In genomic region chr7:139693651-139694388, GRCh38 we compare ENCODE assay signal across 31 cellular contexts.
DNase-seq lines count a peak whose midpoint lies in the region; ATAC-seq and TF ChIP-seq lines count a peak whose summit lies in the region.
"Had no signal": no experiment of that assay in that cellular context is flagged by ENCODE, and none has a peak within 500 bp of the region (broad histone marks: within the 10 kb centered on the region; RNA-seq: fewer than 3 reads in every experiment).

No MANE protein-coding gene starts in this region.

- ATAC-seq in HG02973 (IDR thresholded peaks at IDR 0.05; ENCODE audit: unreplicated experiment): no peak
- ATAC-seq: activated CD8-positive, alpha-beta memory T cell treated with anti-CD3 and anti-CD28 coated beads, Interleukin-2, amount 10 ng/mL, durations not matched to agents 7 days and 5 days; activated T-cell treated with anti-CD3 and anti-CD28 coated beads, Interleukin-2, amount 50 U/mL, for 72 hours; Panc1; WTC11 had no signal

- H3K4me2 ChIP-seq in BLaER1 treated with 17β-estradiol and CSF1 and Interleukin-3, amounts not matched to agents 10 nM and 100 nM: peak overlapping the region in 9 of 11 experiments; percentile 65 to 78 (median 68); a peak in 12 of 22 replicates
- no peak overlapping the region for H3K4me2 ChIP-seq in SK-N-SH
- H3K4me2 ChIP-seq: smooth muscle cell had no signal

- H3K79me2 ChIP-seq in SK-N-SH (ENCODE audit: insufficient read depth): peaks cover 78% of the 10 kb centered on the region

- peaks cover 35 to 85% (median 68%) of the 10 kb centered on the region in 11 experiments for H3K36me3 ChIP-seq in BLaER1 treated with 17β-estradiol and CSF1 and Interleukin-3, amounts not matched to agents 10 nM and 100 nM
- H3K36me3 ChIP-seq in SK-N-SH (replicated peaks in 1 of 2; ENCODE audit: control insufficient read depth in 1 of 2, insufficient read depth in 2 of 2, low read length in 1 of 2): peaks cover 22 to 44% of the 10 kb centered on the region in 2 experiments
- H3K36me3 ChIP-seq: ascending aorta, BE2C, ovary had no signal

- 82% methylated on average over 8 of the region's 8 CpGs for WGBS in SK-N-SH (ENCODE audit: low lambda C conversion rate)

- TF ChIP-seq RAD21 in SK-N-SH (IDR thresholded peaks at IDR 0.05; ENCODE audit: low read length): no peak

- H3K4me1 ChIP-seq in BLaER1 treated with 17β-estradiol and CSF1 and Interleukin-3, amounts not matched to agents 10 nM and 100 nM: peaks cover 39 to 55% (median 45%) of the 10 kb centered on the region in 10 experiments
- H3K4me1 ChIP-seq in SK-N-SH (ENCODE audit: control insufficient read depth in 1 of 2, insufficient read depth in 2 of 2, low read depth in 1 of 2, low read length in 1 of 2): peaks cover 0 to 40% of the 10 kb centered on the region in 2 experiments; a peak in 2 of 4 replicates
- H3K4me1 ChIP-seq: ascending aorta had no signal

- no peak overlapping the region for H3K4me3 Mint-ChIP-seq in nephron
- H3K4me3 Mint-ChIP-seq: activated CD8-positive, alpha-beta memory T cell treated with anti-CD3 and anti-CD28 coated beads, Interleukin-2, amount 10 ng/mL, durations not matched to agents 7 days and 5 days; activated T-cell treated with anti-CD3 and anti-CD28 coated beads, Interleukin-2, amount 50 U/mL, for 72 hours; WTC11 had no signal

- H3K27ac Mint-ChIP-seq in nephron: peak overlapping the region; percentile 34 to 71 (median 61)
- H3K27ac Mint-ChIP-seq: activated CD8-positive, alpha-beta memory T cell treated with anti-CD3 and anti-CD28 coated beads, Interleukin-2, amount 10 ng/mL, durations not matched to agents 7 days and 5 days; activated T-cell treated with anti-CD3 and anti-CD28 coated beads, Interleukin-2, amount 50 U/mL, for 72 hours; WTC11 had no signal

- H3K4me3 ChIP-seq in BLaER1 treated with 17β-estradiol and CSF1 and Interleukin-3, amounts not matched to agents 10 nM and 100 nM: no peak overlapping the region
- no peak overlapping the region for H3K4me3 ChIP-seq in SK-N-SH (ENCODE audit: low read depth in 2 of 2, low read length in 1 of 2)
- H3K4me3 ChIP-seq: ascending aorta, ovary, right atrium auricular region, smooth muscle cell, stomach, tibial artery had no signal

- peaks cover 0 to 9% (median 0%) of the 10 kb centered on the region in 11 experiments; a peak in 10 of 22 replicates for H3K9me3 ChIP-seq in BLaER1 treated with 17β-estradiol and CSF1 and Interleukin-3, amounts not matched to agents 10 nM and 100 nM (replicated peaks in 1 of 11)
- H3K9me3 ChIP-seq in SK-N-SH: no peaks in the 10 kb centered on the region
- H3K9me3 ChIP-seq: ascending aorta, BE2C, ovary, right atrium auricular region, stomach, tibial artery had no signal

- H2AFZ ChIP-seq in SK-N-SH (ENCODE audit: low read depth): no peak overlapping the region

- H3K36me3 Mint-ChIP-seq in nephron (ENCODE audit: low read depth): peaks cover 53% of the 10 kb centered on the region
- H3K36me3 Mint-ChIP-seq: WTC11 had no signal

- H3K9me3 Mint-ChIP-seq in nephron: no peaks in the 10 kb centered on the region
- H3K9me3 Mint-ChIP-seq: activated T-cell treated with anti-CD3 and anti-CD28 coated beads, Interleukin-2, amount 50 U/mL, for 72 hours; WTC11 had no signal

- no peak for TF ChIP-seq EP300 in SK-N-SH (IDR thresholded peaks at IDR 0.05; ENCODE audit: borderline replicate concordance in 1 of 2, low read depth in 1 of 2, low read length in 1 of 2)

- H3K9me2 ChIP-seq in SK-N-SH: no peaks in the 10 kb centered on the region

- H3K27ac ChIP-seq in BLaER1 treated with 17β-estradiol and CSF1 and Interleukin-3, amounts not matched to agents 10 nM and 100 nM: no peak overlapping the region
- no peak overlapping the region for H3K27ac ChIP-seq in SK-N-SH (ENCODE audit: low read depth in 2 of 2, low read length in 1 of 2)
- H3K27ac ChIP-seq: ascending aorta, HL-60, ovary, right atrium auricular region, tibial artery had no signal

- peaks cover 0 to 95% (median 52%) of the 10 kb centered on the region in 11 experiments; a peak in 19 of 22 replicates for H4K20me1 ChIP-seq in BLaER1 treated with 17β-estradiol and CSF1 and Interleukin-3, amounts not matched to agents 10 nM and 100 nM
- H4K20me1 ChIP-seq in SK-N-SH (ENCODE audit: insufficient read depth): peaks cover 70% of the 10 kb centered on the region

- no peak for TF ChIP-seq CTCF in SK-N-SH (IDR thresholded peaks at IDR 0.05)
- TF ChIP-seq CTCF in nephron (IDR thresholded peaks at IDR 0.05; ENCODE audit: unreplicated experiment in 3 of 3): no peak

- no peaks in the 10 kb centered on the region for H3F3A ChIP-seq in SK-N-SH (replicated peaks; ENCODE audit: insufficient read depth)

- H3K27me3 ChIP-seq in BLaER1 treated with 17β-estradiol and CSF1 and Interleukin-3, amounts not matched to agents 10 nM and 100 nM: no peaks in the 10 kb centered on the region
- no peaks in the 10 kb centered on the region for H3K27me3 ChIP-seq in SK-N-SH (ENCODE audit: insufficient read depth)
- H3K27me3 ChIP-seq: ascending aorta, BE2C, ovary, right atrium auricular region, stomach, tibial artery had no signal

- H3K4me1 Mint-ChIP-seq in nephron: peaks cover 54% of the 10 kb centered on the region

- no peak overlapping the region for H3K9ac ChIP-seq in BLaER1 treated with 17β-estradiol and CSF1 and Interleukin-3, amounts not matched to agents 10 nM and 100 nM
- H3K9ac ChIP-seq in SK-N-SH: no peak overlapping the region

- POLR2A ChIA-PET in SK-N-SH (lab: Yijun Ruan, JAX): no interaction called here

- CTCF ChIA-PET in SK-N-SH (lab: Yijun Ruan, JAX): interaction anchor here (3.3 kb wide), 1 partner anchor 47 kb away, joined by 14 read pairs; no protein-coding TSS in a partner anchor

- no peaks in the 10 kb centered on the region for H3K27me3 Mint-ChIP-seq in nephron (ENCODE audit: low read depth)
- H3K27me3 Mint-ChIP-seq: activated CD8-positive, alpha-beta memory T cell treated with anti-CD3 and anti-CD28 coated beads, Interleukin-2, amount 10 ng/mL, durations not matched to agents 7 days and 5 days had no signal

- no peak for DNase-seq in SK-N-SH
- DNase-seq in glomerular visceral epithelial cell (ENCODE audit: extremely low spot score): peak; percentile 51
- DNase-seq in occipital lobe (lab: John Stamatoyannopoulos, UW): no peak
- DNase-seq in activated CD8-positive, alpha-beta memory T cell treated with anti-CD3 and anti-CD28 coated beads, Interleukin-2, amount 50 U/mL, for 4 hours: no peak
- DNase-seq: ACHN; activated CD8-positive, alpha-beta memory T cell treated with anti-CD3 and anti-CD28 coated beads, Interleukin-2, amount 10 ng/mL, durations not matched to agents 7 days and 5 days; activated naive CD4-positive, alpha-beta T cell treated with Interleukin-2 at 50 U/mL for 16 hours; activated T-cell treated with anti-CD3 and anti-CD28 coated beads, Interleukin-2, amount 50 U/mL, for 72 hours; BE2C; DND-41; foreskin melanocyte; Kasumi-1; NCI-H1436 treated with DMSO at 0.1 percent for 48 hours; NCI-H510A; ovary; SHP77 treated with DMSO at 0.1 percent for 48 hours; stimulated activated CD4-positive, alpha-beta T cell treated with anti-CD3 and anti-CD28 coated beads, Interleukin-1b, Interleukin-23, amount 100 ng/mL, for 48 hours; stimulated activated CD8-positive, alpha-beta memory T cell treated with anti-CD3 and anti-CD28 coated beads, Interleukin-4, amount 100 ng/mL, for 48 hours; SW 1271; T1000 had no signal

TF ChIP-seq in SK-N-SH, 30 proteins besides CTCF, POLR2A, EP300 and RAD21:
- TF ChIP-seq RFX5 (IDR thresholded peaks at IDR 0.05; ENCODE audit: low read length): no peak
- TF ChIP-seq SIN3A (IDR thresholded peaks at IDR 0.05; ENCODE audit: borderline replicate concordance, low read depth, low read length): no peak
- TF ChIP-seq SMC3 (IDR thresholded peaks at IDR 0.05; ENCODE audit: low read depth, low read length): no peak
- peak; percentile 34; the same call in 1 of the 2 replicates for TF ChIP-seq PBX3 (IDR thresholded peaks at IDR 0.05)
